In the genomic region with DNA sequence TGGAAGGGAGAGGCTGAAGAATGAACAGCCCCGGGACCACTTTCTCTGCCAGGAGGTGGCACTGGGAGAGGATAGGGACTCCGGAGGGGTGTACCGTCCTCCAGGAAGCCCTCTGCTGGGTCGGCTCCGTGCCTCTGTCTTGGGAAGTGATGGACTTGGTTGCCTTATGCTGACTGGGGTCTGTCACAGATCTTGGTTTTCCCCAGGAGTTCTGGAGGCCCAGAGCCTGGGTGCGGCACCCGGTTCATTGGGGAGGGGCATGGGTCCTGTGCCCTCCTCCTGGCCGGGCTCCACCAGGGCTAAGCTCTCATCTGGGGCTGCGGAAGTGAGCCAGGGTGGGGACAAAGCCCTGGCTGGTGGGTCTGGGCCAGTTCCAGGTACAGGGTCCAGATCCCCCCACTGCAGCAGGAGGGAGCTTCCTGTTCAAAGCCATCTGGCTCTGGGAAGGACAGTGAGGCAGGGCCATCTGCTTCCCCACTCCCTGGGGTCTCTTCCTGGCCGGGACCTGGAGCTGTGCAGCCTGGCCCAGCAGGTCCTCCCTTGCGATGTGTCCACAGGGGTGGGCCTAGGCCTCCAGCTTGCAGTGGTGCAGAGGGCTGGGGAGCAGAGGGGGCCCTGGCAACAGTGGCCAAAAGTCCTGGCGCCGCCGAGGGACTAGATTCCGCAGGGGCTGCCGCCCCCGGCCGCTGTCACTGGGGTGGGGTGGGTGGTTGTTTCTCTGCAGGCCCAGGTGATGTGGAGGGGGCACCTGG, we compare ENCODE assay signal across 2 cellular contexts.
TF ChIP-seq lines count a peak whose summit lies in the region.

No MANE protein-coding gene starts in this region.

TF ChIP-seq in IMR-90, 13 proteins besides CTCF, POLR2A, EP300 and RAD21:
- TF ChIP-seq SMC3 (IDR thresholded peaks at IDR 0.05; ENCODE audit: low read depth, low read length), result no peak
- no peak for TF ChIP-seq FOS (IDR thresholded peaks at IDR 0.05; ENCODE audit: low read depth, low read length)
- no peak for TF ChIP-seq MAZ (IDR thresholded peaks at IDR 0.05; ENCODE audit: borderline replicate concordance, low read depth, low read length)
- TF ChIP-seq CEBPB (IDR thresholded peaks at IDR 0.05; ENCODE audit: low read depth, low read length), result no peak
- TF ChIP-seq MXI1 (IDR thresholded peaks at IDR 0.05; ENCODE audit: borderline replicate concordance, low read depth, low read length), result no peak
- no peak for TF ChIP-seq RFX5 (IDR thresholded peaks at IDR 0.05; ENCODE audit: low read depth, low read length)
- TF ChIP-seq, protein P1, sequence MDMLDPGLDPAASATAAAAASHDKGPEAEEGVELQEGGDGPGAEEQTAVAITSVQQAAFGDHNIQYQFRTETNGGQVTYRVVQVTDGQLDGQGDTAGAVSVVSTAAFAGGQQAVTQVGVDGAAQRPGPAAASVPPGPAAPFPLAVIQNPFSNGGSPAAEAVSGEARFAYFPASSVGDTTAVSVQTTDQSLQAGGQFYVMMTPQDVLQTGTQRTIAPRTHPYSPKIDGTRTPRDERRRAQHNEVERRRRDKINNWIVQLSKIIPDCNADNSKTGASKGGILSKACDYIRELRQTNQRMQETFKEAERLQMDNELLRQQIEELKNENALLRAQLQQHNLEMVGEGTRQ (IDR thresholded peaks at IDR 0.05; ENCODE audit: low read depth, low read length), result no peak
- no peak for TF ChIP-seq NFE2L2 (IDR thresholded peaks at IDR 0.05; ENCODE audit: low read depth, low read length)
- TF ChIP-seq BHLHE40 (IDR thresholded peaks at IDR 0.05; ENCODE audit: low read depth, low read length), result no peak
- no peak for TF ChIP-seq MAFK (IDR thresholded peaks at IDR 0.05; ENCODE audit: low read depth, low read length)
- TF ChIP-seq CHD1 (IDR thresholded peaks at IDR 0.05; ENCODE audit: low read depth, low read length), result no peak
- TF ChIP-seq, protein P2, sequence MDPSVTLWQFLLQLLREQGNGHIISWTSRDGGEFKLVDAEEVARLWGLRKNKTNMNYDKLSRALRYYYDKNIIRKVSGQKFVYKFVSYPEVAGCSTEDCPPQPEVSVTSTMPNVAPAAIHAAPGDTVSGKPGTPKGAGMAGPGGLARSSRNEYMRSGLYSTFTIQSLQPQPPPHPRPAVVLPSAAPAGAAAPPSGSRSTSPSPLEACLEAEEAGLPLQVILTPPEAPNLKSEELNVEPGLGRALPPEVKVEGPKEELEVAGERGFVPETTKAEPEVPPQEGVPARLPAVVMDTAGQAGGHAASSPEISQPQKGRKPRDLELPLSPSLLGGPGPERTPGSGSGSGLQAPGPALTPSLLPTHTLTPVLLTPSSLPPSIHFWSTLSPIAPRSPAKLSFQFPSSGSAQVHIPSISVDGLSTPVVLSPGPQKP (IDR thresholded peaks at IDR 0.05; ENCODE audit: borderline replicate concordance, low read depth, low read length), result no peak
- TF ChIP-seq RCOR1 (IDR thresholded peaks at IDR 0.05; ENCODE audit: insufficient replicate concordance, low read length), result no peak

TF ChIP-seq in HepG2, 621 proteins besides CTCF, POLR2A, EP300 and RAD21 (continues in another document):
- TF ChIP-seq AGO2 (optimal IDR thresholded peaks at IDR 0.05; ENCODE audit: low read depth, low read length), result peak; percentile 36
- no peak for TF ChIP-seq TCF12 (IDR thresholded peaks at IDR 0.05)
- 0 out of 2 replicates have a peak, but pooled peaks have one; percentile 52 for TF ChIP-seq TCF12 (CRISPR knock-in tag; IDR thresholded peaks at IDR 0.05)
- 0 out of 2 replicates have a peak, but pooled peaks have one; percentile 55 for TF ChIP-seq NFIB (CRISPR knock-in tag; IDR thresholded peaks at IDR 0.05; ENCODE audit: borderline replicate concordance)
- TF ChIP-seq PHF8 (CRISPR knock-in tag; IDR thresholded peaks at IDR 0.05), result peak; percentile 56; the same call in 1 of the 2 replicates
- no peak for TF ChIP-seq KLF13 (CRISPR knock-in tag; IDR thresholded peaks at IDR 0.05)
- TF ChIP-seq ZNF572 (CRISPR knock-in tag; IDR thresholded peaks at IDR 0.05), result no peak
- TF ChIP-seq, protein P3, sequence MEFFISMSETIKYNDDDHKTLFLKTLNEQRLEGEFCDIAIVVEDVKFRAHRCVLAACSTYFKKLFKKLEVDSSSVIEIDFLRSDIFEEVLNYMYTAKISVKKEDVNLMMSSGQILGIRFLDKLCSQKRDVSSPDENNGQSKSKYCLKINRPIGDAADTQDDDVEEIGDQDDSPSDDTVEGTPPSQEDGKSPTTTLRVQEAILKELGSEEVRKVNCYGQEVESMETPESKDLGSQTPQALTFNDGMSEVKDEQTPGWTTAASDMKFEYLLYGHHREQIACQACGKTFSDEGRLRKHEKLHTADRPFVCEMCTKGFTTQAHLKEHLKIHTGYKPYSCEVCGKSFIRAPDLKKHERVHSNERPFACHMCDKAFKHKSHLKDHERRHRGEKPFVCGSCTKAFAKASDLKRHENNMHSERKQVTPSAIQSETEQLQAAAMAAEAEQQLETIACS (CRISPR knock-in tag; IDR thresholded peaks at IDR 0.05), result 0 out of 2 replicates have a peak, but pooled peaks have one; percentile 49
- no peak for TF ChIP-seq SRSF4 (IDR thresholded peaks at IDR 0.05; ENCODE audit: low read depth, low read length, poor library complexity, severe bottlenecking)
- TF ChIP-seq ZNF292 (CRISPR knock-in tag; IDR thresholded peaks at IDR 0.05; ENCODE audit: borderline replicate concordance, low read depth), result 0 out of 2 replicates have a peak, but pooled peaks have one; percentile 28
- TF ChIP-seq TAF1 (CRISPR knock-in tag; IDR thresholded peaks at IDR 0.05), result peak; percentile 54; the same call in 1 of the 2 replicates
- TF ChIP-seq ZNF468 (CRISPR knock-in tag; IDR thresholded peaks at IDR 0.05), result no peak
- no peak for TF ChIP-seq ZNF354B (CRISPR knock-in tag; IDR thresholded peaks at IDR 0.05)
- no peak; the same call in 1 of the 2 replicates for TF ChIP-seq POLR2G (IDR thresholded peaks at IDR 0.05; ENCODE audit: low read depth, low read length)
- TF ChIP-seq SOX13 (IDR thresholded peaks at IDR 0.05), result no peak
- TF ChIP-seq SOX13 (CRISPR knock-in tag; conservative IDR thresholded peaks at IDR 0.05 in 1 of 2, IDR thresholded peaks at IDR 0.05 in 1 of 2), result no peak
- no peak for TF ChIP-seq ZNF83 (CRISPR knock-in tag; IDR thresholded peaks at IDR 0.05; ENCODE audit: borderline replicate concordance)
- no peak for TF ChIP-seq ZNF790 (CRISPR knock-in tag; IDR thresholded peaks at IDR 0.05; ENCODE audit: borderline replicate concordance)
- TF ChIP-seq ZNF672 (CRISPR knock-in tag; IDR thresholded peaks at IDR 0.05), result no peak
- TF ChIP-seq ELF1 (CRISPR knock-in tag; IDR thresholded peaks at IDR 0.05), result peak; percentile 50
- TF ChIP-seq, protein P4, sequence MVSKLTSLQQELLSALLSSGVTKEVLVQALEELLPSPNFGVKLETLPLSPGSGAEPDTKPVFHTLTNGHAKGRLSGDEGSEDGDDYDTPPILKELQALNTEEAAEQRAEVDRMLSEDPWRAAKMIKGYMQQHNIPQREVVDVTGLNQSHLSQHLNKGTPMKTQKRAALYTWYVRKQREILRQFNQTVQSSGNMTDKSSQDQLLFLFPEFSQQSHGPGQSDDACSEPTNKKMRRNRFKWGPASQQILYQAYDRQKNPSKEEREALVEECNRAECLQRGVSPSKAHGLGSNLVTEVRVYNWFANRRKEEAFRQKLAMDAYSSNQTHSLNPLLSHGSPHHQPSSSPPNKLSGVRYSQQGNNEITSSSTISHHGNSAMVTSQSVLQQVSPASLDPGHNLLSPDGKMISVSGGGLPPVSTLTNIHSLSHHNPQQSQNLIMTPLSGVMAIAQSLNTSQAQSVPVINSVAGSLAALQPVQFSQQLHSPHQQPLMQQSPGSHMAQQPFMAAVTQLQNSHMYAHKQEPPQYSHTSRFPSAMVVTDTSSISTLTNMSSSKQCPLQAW (CRISPR knock-in tag; IDR thresholded peaks at IDR 0.05), result no peak
- 0 out of 2 replicates have a peak, but pooled peaks have one; percentile 11 for TF ChIP-seq HINFP (CRISPR knock-in tag; IDR thresholded peaks at IDR 0.05; ENCODE audit: low read depth)
- no peak for TF ChIP-seq SMC3 (IDR thresholded peaks at IDR 0.05; ENCODE audit: low read length)
- TF ChIP-seq, protein P5, sequence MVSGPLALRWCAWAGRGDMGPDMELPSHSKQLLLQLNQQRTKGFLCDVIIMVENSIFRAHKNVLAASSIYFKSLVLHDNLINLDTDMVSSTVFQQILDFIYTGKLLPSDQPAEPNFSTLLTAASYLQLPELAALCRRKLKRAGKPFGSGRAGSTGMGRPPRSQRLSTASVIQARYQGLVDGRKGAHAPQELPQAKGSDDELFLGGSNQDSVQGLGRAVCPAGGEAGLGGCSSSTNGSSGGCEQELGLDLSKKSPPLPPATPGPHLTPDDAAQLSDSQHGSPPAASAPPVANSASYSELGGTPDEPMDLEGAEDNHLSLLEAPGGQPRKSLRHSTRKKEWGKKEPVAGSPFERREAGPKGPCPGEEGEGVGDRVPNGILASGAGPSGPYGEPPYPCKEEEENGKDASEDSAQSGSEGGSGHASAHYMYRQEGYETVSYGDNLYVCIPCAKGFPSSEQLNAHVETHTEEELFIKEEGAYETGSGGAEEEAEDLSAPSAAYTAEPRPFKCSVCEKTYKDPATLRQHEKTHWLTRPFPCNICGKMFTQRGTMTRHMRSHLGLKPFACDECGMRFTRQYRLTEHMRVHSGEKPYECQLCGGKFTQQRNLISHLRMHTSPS (CRISPR knock-in tag; IDR thresholded peaks at IDR 0.05; ENCODE audit: low read depth), result peak; percentile 57; the same call in 1 of the 2 replicates
- TF ChIP-seq ZNF232 (CRISPR knock-in tag; IDR thresholded peaks at IDR 0.05; ENCODE audit: borderline replicate concordance), result peak; percentile 33; the same call in 1 of the 2 replicates
- no peak; the same call in 1 of the 2 replicates for TF ChIP-seq ZIK1 (CRISPR knock-in tag; IDR thresholded peaks at IDR 0.05; ENCODE audit: borderline replicate concordance, low read depth)
- no peak for TF ChIP-seq JUNB (CRISPR knock-in tag; IDR thresholded peaks at IDR 0.05; ENCODE audit: borderline replicate concordance)
- TF ChIP-seq ZNF800 (CRISPR knock-in tag; IDR thresholded peaks at IDR 0.05), result no peak
- TF ChIP-seq FOXA1 (IDR thresholded peaks at IDR 0.05), result no peak
- no peak for TF ChIP-seq FOXA1 (CRISPR knock-in tag; IDR thresholded peaks at IDR 0.05)
- TF ChIP-seq GABPB1 (CRISPR knock-in tag; IDR thresholded peaks at IDR 0.05), result peak; percentile 40; the same call in 1 of the 2 replicates
- 0 out of 4 replicates have a peak, but pooled peaks of 1 of the 2 experiments have one; percentile 61 for TF ChIP-seq KLF16 (CRISPR knock-in tag; IDR thresholded peaks at IDR 0.05)
- TF ChIP-seq KDM2A (CRISPR knock-in tag; IDR thresholded peaks at IDR 0.05; ENCODE audit: borderline replicate concordance, low read depth), result no peak
- TF ChIP-seq ZFX (CRISPR knock-in tag; IDR thresholded peaks at IDR 0.05; ENCODE audit: low read depth), result peak; percentile 40; the same call in 1 of the 2 replicates
- peak; percentile 58 for TF ChIP-seq POLR2AphosphoS5 (IDR thresholded peaks at IDR 0.05; ENCODE audit: low read depth, low read length)
- TF ChIP-seq HOXD1 (CRISPR knock-in tag; IDR thresholded peaks at IDR 0.05), result no peak
- 0 out of 2 replicates have a peak, but pooled peaks have one; percentile 10 for TF ChIP-seq ZSCAN21 (CRISPR knock-in tag; IDR thresholded peaks at IDR 0.05; ENCODE audit: borderline replicate concordance)
- TF ChIP-seq, protein P6, sequence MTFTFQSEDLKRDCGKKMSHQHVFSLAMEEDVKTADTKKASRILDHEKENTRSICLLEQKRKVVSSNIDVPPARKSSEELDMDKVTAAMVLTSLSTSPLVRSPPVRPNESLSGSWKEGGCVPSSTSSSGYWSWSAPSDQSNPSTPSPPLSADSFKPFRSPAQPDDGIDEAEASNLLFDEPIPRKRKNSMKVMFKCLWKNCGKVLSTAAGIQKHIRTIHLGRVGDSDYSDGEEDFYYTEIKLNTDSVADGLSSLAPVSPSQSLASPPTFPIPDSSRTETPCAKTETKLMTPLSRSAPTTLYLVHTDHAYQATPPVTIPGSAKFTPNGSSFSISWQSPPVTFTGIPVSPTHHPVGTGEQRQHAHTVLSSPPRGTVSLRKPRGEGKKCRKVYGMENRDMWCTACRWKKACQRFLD (CRISPR knock-in tag; IDR thresholded peaks at IDR 0.05; ENCODE audit: borderline replicate concordance), result no peak
- no peak for TF ChIP-seq MAFK (conservative IDR thresholded peaks at IDR 0.05 in 1 of 2, IDR thresholded peaks at IDR 0.05 in 1 of 2; ENCODE audit: low read length in 2 of 2)
- TF ChIP-seq MAX (IDR thresholded peaks at IDR 0.05), result 0 out of 2 replicates have a peak, but pooled peaks have one; percentile 13
- no peak for TF ChIP-seq XRCC5 (optimal IDR thresholded peaks at IDR 0.05; ENCODE audit: low read length)
- no peak for TF ChIP-seq ESRRA (CRISPR knock-in tag; IDR thresholded peaks at IDR 0.05; ENCODE audit: low read depth)
- TF ChIP-seq PCBP1 (IDR thresholded peaks at IDR 0.05; ENCODE audit: borderline replicate concordance, low read depth, low read length), result 0 out of 2 replicates have a peak, but pooled peaks have one; percentile 20
- no peak for TF ChIP-seq HDAC2 (CRISPR knock-in tag; IDR thresholded peaks at IDR 0.05)
- TF ChIP-seq MYNN (CRISPR knock-in tag; IDR thresholded peaks at IDR 0.05; ENCODE audit: low read depth), result no peak
- TF ChIP-seq TARDBP (CRISPR knock-in tag; IDR thresholded peaks at IDR 0.05), result no peak
